9 cellular contexts compared by ENCODE assay signal in the genomic region with DNA sequence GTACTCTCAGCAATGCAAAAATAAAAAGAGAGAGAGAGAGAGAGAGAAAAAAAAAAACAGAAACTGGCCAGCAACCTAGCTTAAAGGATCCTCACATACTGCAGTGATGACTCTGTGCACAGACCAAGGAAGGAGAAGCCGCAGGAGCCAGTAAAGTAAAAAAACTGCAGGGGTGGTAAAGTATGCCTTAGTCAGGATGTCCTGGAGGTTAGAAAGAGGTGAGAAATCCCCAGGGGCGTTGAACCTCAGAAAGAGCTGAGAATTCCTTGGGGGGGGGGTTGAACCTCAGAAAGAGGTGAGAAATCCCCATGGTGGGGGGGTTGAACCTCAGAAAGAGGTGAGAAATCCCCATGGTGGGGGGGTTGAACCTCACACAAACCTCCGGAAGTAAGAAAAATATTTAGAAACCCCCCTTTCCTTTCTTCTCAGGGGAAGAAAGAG. TPM values are rescaled to one million over a fixed set of nuclear protein-coding genes. Genes with fewer than 3 reads are reported as not detected.
DNase-seq lines count a peak whose midpoint lies in the region; ATAC-seq, FAIRE-seq and TF ChIP-seq lines count a peak whose summit lies in the region.
"Had no signal": no experiment of that assay in that cellular context is flagged by ENCODE, and none has a peak within 500 bp of the region (broad histone marks: within the 10 kb centered on the region; RNA-seq: fewer than 3 reads in every experiment).

No MANE protein-coding gene starts in this region.

- no peak overlapping the region for H3K27ac ChIP-seq in heart right ventricle

- peak; percentile 45 for ATAC-seq in GM19467 (IDR thresholded peaks at IDR 0.05; ENCODE audit: unreplicated experiment)
- no peak for ATAC-seq in heart right ventricle

- H3K4me1 Mint-ChIP-seq in endothelial cell (ENCODE audit: unreplicated experiment), result peaks cover 26% of the 10 kb centered on the region

- H3K27ac Mint-ChIP-seq in endothelial cell (ENCODE audit: unreplicated experiment), result peak overlapping the region; percentile 93

- no peaks in the 10 kb centered on the region for H3K36me3 ChIP-seq in heart right ventricle

- DNase-seq in RCC 7860 (ENCODE audit: low spot score) (peak; percentile 64), endothelial cell (ENCODE audit: low spot score) (no peak), smooth muscle cell of the brain vasculature (ENCODE audit: low read depth, low spot score) (peak; percentile 17), heart right ventricle (no peak), DMS 273 (lab: John Stamatoyannopoulos, UW; ENCODE audit: unreplicated experiment) (no peak), NCI-H446 (lab: John Stamatoyannopoulos, UW) (no peak), NCI-H2171 (lab: John Stamatoyannopoulos, UW) (no peak)

- WGBS in heart right ventricle, 2 donors, result 23 to 33% methylated on average over 3 of the region's 3 CpGs

- H3K27me3 ChIP-seq in heart right ventricle, result peaks cover 0 to 74% (median 0%) of the 10 kb centered on the region in 7 donors

- no peaks in the 10 kb centered on the region for H3K36me3 Mint-ChIP-seq in endothelial cell (ENCODE audit: low read depth, unreplicated experiment)

- no peak for FAIRE-seq in RCC 7860 (lab: Jason Lieb, UNC)

- H3K9me3 Mint-ChIP-seq in endothelial cell (ENCODE audit: unreplicated experiment), result no peaks in the 10 kb centered on the region

- H3K9me3 ChIP-seq in heart right ventricle, result no peaks in the 10 kb centered on the region

- peaks cover 5% of the 10 kb centered on the region for H3K27me3 Mint-ChIP-seq in endothelial cell (ENCODE audit: unreplicated experiment)

- TF ChIP-seq CTCF in endothelial cell (IDR thresholded peaks at IDR 0.05; ENCODE audit: unreplicated experiment) (no peak), heart right ventricle (IDR thresholded peaks at IDR 0.05) (no peak)

- intact Hi-C loops in heart right ventricle (cut with DNase I), result no loop called here

- peak overlapping the region; percentile 85 for H3K4me3 Mint-ChIP-seq in endothelial cell (ENCODE audit: unreplicated experiment)

- H3K4me3 ChIP-seq in heart right ventricle, result peak overlapping the region in 5 of 10 donors; percentile 19 to 31 (median 29)

- no peaks in the 10 kb centered on the region for H3K4me1 ChIP-seq in heart right ventricle

RNA-seq across cellular contexts. Expression of gene MAGEA9, which starts 48.0 kb away (rescaled TPM):
- total RNA-seq in endothelial cell (ENCODE audit: unreplicated experiment), result not detected
- not detected for total RNA-seq in heart right ventricle
- not detected for polyA plus RNA-seq in heart right ventricle
- total RNA-seq: T-helper 2 cell treated with Interferon-gamma antibody and Interleukin-4, amounts not matched to agents 100 ng/mL and 5 ng/mL, for 36 hours had no signal

RNA-seq across cellular contexts. Expression of gene MAGEA8, which starts 51.2 kb away (rescaled TPM):
- total RNA-seq in endothelial cell (ENCODE audit: unreplicated experiment) (not detected), heart right ventricle (not detected)
- polyA plus RNA-seq in heart right ventricle, result not detected
- total RNA-seq: T-helper 2 cell treated with Interferon-gamma antibody and Interleukin-4, amounts not matched to agents 100 ng/mL and 5 ng/mL, for 36 hours had no signal

RNA-seq across cellular contexts. Expression of gene HSFX1, which starts 55.9 kb away (rescaled TPM):
- 5.5 TPM for total RNA-seq in endothelial cell (ENCODE audit: unreplicated experiment)
- 1 to 10 TPM in 9 of 10 donors, under 1 TPM in 1; 0.51 to 3.3 (median 2.6) TPM for total RNA-seq in heart right ventricle
- under 1 TPM; 0.58 to 0.66 TPM for polyA plus RNA-seq in heart right ventricle

Comparison
In these comparisons a context has a peak if more than half of its experiments do, and no peak if none do; other contexts are left out.
1. DNase-seq: peak in RCC 7860 (single experiment) and smooth muscle cell of the brain vasculature (single experiment); none in endothelial cell (single experiment), heart right ventricle (0 of 2), DMS 273 (single experiment), NCI-H446 (0 of 2) and NCI-H2171 (single experiment).